Comparison of ENCODE assay signal across 1 cellular context in the genomic region with DNA sequence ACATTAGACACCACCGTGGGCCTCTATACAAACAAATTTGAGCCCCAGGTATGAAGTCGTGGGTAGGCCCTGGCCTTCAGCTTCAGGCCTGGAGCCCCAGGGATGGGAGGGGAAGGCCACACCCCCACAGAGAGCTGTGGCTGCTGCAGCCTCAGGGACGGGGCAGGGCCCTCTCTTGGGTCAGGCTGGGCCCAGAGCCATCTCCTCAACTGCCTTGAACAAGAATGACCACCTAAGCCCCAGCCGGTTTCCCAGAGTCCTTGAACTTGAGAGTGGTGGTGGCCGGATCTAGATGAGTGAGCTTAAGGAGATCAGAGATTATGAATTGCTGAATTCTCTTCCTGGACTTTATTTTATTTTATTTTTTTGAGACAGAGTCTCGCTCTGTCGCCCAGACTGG.
TF ChIP-seq lines count a peak whose summit lies in the region.

No MANE protein-coding gene starts in this region.

TF ChIP-seq in GM23338, 12 proteins besides CTCF, POLR2A, EP300 and RAD21 (continued from another document):
- TF ChIP-seq, protein P1, sequence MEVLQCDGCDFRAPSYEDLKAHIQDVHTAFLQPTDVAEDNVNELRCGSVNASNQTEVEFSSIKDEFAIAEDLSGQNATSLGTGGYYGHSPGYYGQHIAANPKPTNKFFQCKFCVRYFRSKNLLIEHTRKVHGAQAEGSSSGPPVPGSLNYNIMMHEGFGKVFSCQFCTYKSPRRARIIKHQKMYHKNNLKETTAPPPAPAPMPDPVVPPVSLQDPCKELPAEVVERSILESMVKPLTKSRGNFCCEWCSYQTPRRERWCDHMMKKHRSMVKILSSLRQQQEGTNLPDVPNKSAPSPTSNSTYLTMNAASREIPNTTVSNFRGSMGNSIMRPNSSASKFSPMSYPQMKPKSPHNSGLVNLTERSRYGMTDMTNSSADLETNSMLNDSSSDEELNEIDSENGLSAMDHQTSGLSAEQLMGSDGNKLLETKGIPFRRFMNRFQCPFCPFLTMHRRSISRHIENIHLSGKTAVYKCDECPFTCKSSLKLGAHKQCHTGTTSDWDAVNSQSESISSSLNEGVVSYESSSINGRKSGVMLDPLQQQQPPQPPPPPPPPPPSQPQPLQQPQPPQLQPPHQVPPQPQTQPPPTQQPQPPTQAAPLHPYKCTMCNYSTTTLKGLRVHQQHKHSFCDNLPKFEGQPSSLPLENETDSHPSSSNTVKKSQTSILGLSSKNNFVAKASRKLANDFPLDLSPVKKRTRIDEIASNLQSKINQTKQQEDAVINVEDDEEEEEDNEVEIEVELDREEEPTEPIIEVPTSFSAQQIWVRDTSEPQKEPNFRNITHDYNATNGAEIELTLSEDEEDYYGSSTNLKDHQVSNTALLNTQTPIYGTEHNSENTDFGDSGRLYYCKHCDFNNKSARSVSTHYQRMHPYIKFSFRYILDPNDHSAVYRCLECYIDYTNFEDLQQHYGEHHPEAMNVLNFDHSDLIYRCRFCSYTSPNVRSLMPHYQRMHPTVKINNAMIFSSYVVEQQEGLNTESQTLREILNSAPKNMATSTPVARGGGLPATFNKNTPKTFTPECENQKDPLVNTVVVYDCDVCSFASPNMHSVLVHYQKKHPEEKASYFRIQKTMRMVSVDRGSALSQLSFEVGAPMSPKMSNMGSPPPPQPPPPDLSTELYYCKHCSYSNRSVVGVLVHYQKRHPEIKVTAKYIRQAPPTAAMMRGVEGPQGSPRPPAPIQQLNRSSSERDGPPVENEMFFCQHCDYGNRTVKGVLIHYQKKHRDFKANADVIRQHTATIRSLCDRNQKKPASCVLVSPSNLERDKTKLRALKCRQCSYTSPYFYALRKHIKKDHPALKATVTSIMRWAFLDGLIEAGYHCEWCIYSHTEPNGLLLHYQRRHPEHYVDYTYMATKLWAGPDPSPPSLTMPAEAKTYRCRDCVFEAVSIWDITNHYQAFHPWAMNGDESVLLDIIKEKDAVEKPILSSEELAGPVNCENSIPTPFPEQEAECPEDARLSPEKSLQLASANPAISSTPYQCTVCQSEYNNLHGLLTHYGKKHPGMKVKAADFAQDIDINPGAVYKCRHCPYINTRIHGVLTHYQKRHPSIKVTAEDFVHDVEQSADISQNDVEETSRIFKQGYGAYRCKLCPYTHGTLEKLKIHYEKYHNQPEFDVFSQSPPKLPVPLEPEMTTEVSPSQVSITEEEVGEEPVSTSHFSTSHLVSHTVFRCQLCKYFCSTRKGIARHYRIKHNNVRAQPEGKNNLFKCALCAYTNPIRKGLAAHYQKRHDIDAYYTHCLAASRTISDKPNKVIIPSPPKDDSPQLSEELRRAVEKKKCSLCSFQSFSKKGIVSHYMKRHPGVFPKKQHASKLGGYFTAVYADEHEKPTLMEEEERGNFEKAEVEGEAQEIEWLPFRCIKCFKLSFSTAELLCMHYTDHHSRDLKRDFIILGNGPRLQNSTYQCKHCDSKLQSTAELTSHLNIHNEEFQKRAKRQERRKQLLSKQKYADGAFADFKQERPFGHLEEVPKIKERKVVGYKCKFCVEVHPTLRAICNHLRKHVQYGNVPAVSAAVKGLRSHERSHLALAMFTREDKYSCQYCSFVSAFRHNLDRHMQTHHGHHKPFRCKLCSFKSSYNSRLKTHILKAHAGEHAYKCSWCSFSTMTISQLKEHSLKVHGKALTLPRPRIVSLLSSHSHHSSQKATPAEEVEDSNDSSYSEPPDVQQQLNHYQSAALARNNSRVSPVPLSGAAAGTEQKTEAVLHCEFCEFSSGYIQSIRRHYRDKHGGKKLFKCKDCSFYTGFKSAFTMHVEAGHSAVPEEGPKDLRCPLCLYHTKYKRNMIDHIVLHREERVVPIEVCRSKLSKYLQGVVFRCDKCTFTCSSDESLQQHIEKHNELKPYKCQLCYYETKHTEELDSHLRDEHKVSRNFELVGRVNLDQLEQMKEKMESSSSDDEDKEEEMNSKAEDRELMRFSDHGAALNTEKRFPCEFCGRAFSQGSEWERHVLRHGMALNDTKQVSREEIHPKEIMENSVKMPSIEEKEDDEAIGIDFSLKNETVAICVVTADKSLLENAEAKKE (CRISPR knock-in tag; IDR thresholded peaks at IDR 0.05): no peak
- TF ChIP-seq JUNB (IDR thresholded peaks at IDR 0.05; ENCODE audit: unreplicated experiment): no peak
- no peak for TF ChIP-seq ZNF331 (CRISPR knock-in tag; IDR thresholded peaks at IDR 0.05; ENCODE audit: low read depth)
- TF ChIP-seq, protein P2, sequence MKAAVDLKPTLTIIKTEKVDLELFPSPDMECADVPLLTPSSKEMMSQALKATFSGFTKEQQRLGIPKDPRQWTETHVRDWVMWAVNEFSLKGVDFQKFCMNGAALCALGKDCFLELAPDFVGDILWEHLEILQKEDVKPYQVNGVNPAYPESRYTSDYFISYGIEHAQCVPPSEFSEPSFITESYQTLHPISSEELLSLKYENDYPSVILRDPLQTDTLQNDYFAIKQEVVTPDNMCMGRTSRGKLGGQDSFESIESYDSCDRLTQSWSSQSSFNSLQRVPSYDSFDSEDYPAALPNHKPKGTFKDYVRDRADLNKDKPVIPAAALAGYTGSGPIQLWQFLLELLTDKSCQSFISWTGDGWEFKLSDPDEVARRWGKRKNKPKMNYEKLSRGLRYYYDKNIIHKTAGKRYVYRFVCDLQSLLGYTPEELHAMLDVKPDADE (IDR thresholded peaks at IDR 0.05): no peak
- TF ChIP-seq, protein P3, sequence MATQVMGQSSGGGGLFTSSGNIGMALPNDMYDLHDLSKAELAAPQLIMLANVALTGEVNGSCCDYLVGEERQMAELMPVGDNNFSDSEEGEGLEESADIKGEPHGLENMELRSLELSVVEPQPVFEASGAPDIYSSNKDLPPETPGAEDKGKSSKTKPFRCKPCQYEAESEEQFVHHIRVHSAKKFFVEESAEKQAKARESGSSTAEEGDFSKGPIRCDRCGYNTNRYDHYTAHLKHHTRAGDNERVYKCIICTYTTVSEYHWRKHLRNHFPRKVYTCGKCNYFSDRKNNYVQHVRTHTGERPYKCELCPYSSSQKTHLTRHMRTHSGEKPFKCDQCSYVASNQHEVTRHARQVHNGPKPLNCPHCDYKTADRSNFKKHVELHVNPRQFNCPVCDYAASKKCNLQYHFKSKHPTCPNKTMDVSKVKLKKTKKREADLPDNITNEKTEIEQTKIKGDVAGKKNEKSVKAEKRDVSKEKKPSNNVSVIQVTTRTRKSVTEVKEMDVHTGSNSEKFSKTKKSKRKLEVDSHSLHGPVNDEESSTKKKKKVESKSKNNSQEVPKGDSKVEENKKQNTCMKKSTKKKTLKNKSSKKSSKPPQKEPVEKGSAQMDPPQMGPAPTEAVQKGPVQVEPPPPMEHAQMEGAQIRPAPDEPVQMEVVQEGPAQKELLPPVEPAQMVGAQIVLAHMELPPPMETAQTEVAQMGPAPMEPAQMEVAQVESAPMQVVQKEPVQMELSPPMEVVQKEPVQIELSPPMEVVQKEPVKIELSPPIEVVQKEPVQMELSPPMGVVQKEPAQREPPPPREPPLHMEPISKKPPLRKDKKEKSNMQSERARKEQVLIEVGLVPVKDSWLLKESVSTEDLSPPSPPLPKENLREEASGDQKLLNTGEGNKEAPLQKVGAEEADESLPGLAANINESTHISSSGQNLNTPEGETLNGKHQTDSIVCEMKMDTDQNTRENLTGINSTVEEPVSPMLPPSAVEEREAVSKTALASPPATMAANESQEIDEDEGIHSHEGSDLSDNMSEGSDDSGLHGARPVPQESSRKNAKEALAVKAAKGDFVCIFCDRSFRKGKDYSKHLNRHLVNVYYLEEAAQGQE (IDR thresholded peaks at IDR 0.05; ENCODE audit: unreplicated experiment): no peak
- no peak for TF ChIP-seq EZH2phosphoT487 (IDR thresholded peaks at IDR 0.05; ENCODE audit: unreplicated experiment)
- TF ChIP-seq STAT1 (IDR thresholded peaks at IDR 0.05; ENCODE audit: unreplicated experiment): no peak
TF ChIP-seq in GM23338: peak in this region for 0.
